Comparison of ENCODE assay signal across 24 cellular contexts in the genomic region with DNA sequence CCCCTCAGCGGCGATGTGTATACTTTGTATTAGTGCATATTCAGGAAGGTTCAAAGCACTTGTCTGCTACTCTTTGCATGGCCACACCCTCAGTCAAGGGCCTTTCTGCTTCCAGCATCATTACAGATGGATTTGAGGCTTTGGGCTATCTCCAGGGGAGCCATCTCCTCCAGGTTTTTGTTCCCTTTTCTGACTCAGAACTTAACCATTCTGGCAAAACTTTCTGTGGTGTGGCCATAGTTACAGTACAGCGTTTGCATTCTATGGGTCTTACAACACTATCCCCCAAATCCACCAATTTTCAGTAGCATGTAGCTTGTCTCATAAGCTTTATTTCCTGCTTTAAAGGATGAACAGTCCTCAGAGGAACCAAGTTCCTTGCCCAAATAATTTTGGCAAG. TPM values are rescaled to one million over a fixed set of nuclear protein-coding genes. Genes with fewer than 3 reads are reported as not detected.
DNase-seq lines count a peak whose midpoint lies in the region; TF ChIP-seq lines count a peak whose summit lies in the region.
"Had no signal": no experiment of that assay in that cellular context is flagged by ENCODE, and none has a peak within 500 bp of the region (broad histone marks: within the 10 kb centered on the region; RNA-seq: fewer than 3 reads in every experiment).

No MANE protein-coding gene starts in this region.

- no peak for TF ChIP-seq CTCF in AG10803 (conservative IDR thresholded peaks at IDR 0.05; ENCODE audit: low read length)
- no peak for TF ChIP-seq CTCF in GM10266 (IDR thresholded peaks at IDR 0.05; ENCODE audit: control insufficient read depth, insufficient read depth, low read depth, missing control alignments)

- DNase-seq in AG10803 (ENCODE audit: low read depth): peak; percentile 91
- DNase-seq in HS-5 (ENCODE audit: low read depth): peak; percentile 56
- peak; percentile 88 for DNase-seq in RPMI7951 (ENCODE audit: low read depth)
- DNase-seq in fibroblast of gingiva (ENCODE audit: low read depth): peak; percentile 55
- DNase-seq in GM10266 (ENCODE audit: extremely low spot score): no peak
- DNase-seq in stimulated activated CD4-positive, alpha-beta T cell treated with anti-CD3 and anti-CD28 coated beads, Interleukin-2, amount 100 ng/mL, for 48 hours: no peak
- no peak for DNase-seq in SHP77 (lab: John Stamatoyannopoulos, UW)
- DNase-seq in activated CD8-positive, alpha-beta memory T cell treated with anti-CD3 and anti-CD28 coated beads, Interleukin-2, amount 50 U/mL, for 48 hours: no peak
- DNase-seq: activated effector memory CD4-positive, alpha-beta T cell treated with Interleukin-2 at 50 U/mL for 16 hours; effector memory CD4-positive, alpha-beta T cell; GDM1; H7; Kasumi-1; naive thymus-derived CD8-positive, alpha-beta T cell; NCI-H1436; NCI-H2171 treated with DMSO at 0.1 percent for 48 hours; NCI-H774; pancreas; right lobe of liver; SJCRH30; testis; WERI-Rb-1 had no signal

- no peak overlapping the region for H3K4me3 ChIP-seq in AG10803 (ENCODE audit: low read length)
- H3K4me3 ChIP-seq: pancreas, right lobe of liver, SJCRH30, testis had no signal

RNA-seq across cellular contexts. Expression of a gene that starts 36.0 kb away (rescaled TPM):
- total RNA-seq in RPMI7951 (2014; rRNA removed; shearing (Covaris generic)): 10.9 and 17.2 TPM in 2 replicates
- total RNA-seq: naive thymus-derived CD8-positive, alpha-beta T cell; T-helper 1 cell treated with Interleukin-12 subunit alpha and Interleukin-12 subunit beta and Interleukin-4 antibody, amounts not matched to agents 30 ng/mL and 1 ng/mL, for 36 hours had no signal

RNA-seq across cellular contexts. Expression of a gene that starts 53.1 kb away (rescaled TPM):
- total RNA-seq in RPMI7951 (2014; rRNA removed; shearing (Covaris generic)): 5.5 and 8.2 TPM in 2 replicates
- total RNA-seq: A673; H7; naive thymus-derived CD8-positive, alpha-beta T cell; T-helper 1 cell treated with Interleukin-12 subunit alpha and Interleukin-12 subunit beta and Interleukin-4 antibody, amounts not matched to agents 30 ng/mL and 1 ng/mL, for 36 hours had no signal

Comparison
In these comparisons a context has a peak if more than half of its experiments do, and no peak if none do; other contexts are left out.
1. DNase-seq: peak in AG10803 (single experiment), HS-5 (single experiment), RPMI7951 (single experiment) and fibroblast of gingiva (single experiment); none in GM10266 (single experiment), stimulated activated CD4-positive, alpha-beta T cell treated with anti-CD3 and anti-CD28 coated beads, Interleukin-2, amount 100 ng/mL, for 48 hours (0 of 2), SHP77 (0 of 2) and activated CD8-positive, alpha-beta memory T cell treated with anti-CD3 and anti-CD28 coated beads, Interleukin-2, amount 50 U/mL, for 48 hours (single experiment).